ENCODE assay signal across 20 cellular contexts in genomic region chr11:8749202-8749601, GRCh38.
DNase-seq lines count a peak whose midpoint lies in the region; ATAC-seq lines count a peak whose summit lies in the region.
"Had no signal": no experiment of that assay in that cellular context is flagged by ENCODE, and none has a peak within 500 bp of the region (broad histone marks: within the 10 kb centered on the region; RNA-seq: fewer than 3 reads in every experiment).

No MANE protein-coding gene starts in this region.

- H3K9ac ChIP-seq in BLaER1 (no peak overlapping the region), duodenal mucosa (ENCODE audit: low read depth in 1 of 2, low read length in 2 of 2) (no peak overlapping the region)

- H3K36me3 ChIP-seq in BLaER1 (no peaks in the 10 kb centered on the region), duodenal mucosa (ENCODE audit: control insufficient read depth in 1 of 2, insufficient read depth in 2 of 2, low read length in 2 of 2) (no peaks in the 10 kb centered on the region), muscle layer of duodenum (ENCODE audit: control insufficient read depth in 1 of 2, insufficient read depth in 2 of 2, low read length in 2 of 2) (peaks cover 5 to 8% of the 10 kb centered on the region in 2 donors)
- H3K36me3 ChIP-seq: BE2C had no signal

- peak overlapping the region; percentile 79 for H3K4me2 ChIP-seq in BLaER1

- H3K4me1 ChIP-seq in BLaER1 (peaks cover 29% of the 10 kb centered on the region), duodenal mucosa (ENCODE audit: control insufficient read depth in 1 of 2, insufficient read depth in 2 of 2, low read length in 2 of 2) (peaks cover 39 to 41% of the 10 kb centered on the region in 2 donors), muscle layer of duodenum (ENCODE audit: control insufficient read depth in 1 of 2, insufficient read depth in 2 of 2, low read length in 2 of 2) (peaks cover 0 to 43% of the 10 kb centered on the region in 2 donors)
- H3K4me1 ChIP-seq: BE2C had no signal

- H3K9me3 ChIP-seq in BLaER1: no peaks in the 10 kb centered on the region
- no peaks in the 10 kb centered on the region for H3K9me3 ChIP-seq in duodenal mucosa (ENCODE audit: control insufficient read depth in 1 of 2, low read length in 2 of 2)
- H3K9me3 ChIP-seq in muscle layer of duodenum (ENCODE audit: control insufficient read depth in 1 of 2, low read length in 2 of 2): peaks cover 0 to 3% of the 10 kb centered on the region in 2 donors
- H3K9me3 ChIP-seq: BE2C had no signal

- ATAC-seq in left colon (peak; percentile 85), GM19452 (IDR thresholded peaks at IDR 0.05; ENCODE audit: unreplicated experiment) (no peak)
- ATAC-seq: GM12878, K562 had no signal

- intact Hi-C loops in left colon (cut with DNase I, micrococcal nuclease): no loop called here

- H3K27ac ChIP-seq in BLaER1 (no peak overlapping the region), duodenal mucosa (ENCODE audit: low read depth, low read length) (peak overlapping the region; percentile 3), muscle layer of duodenum (ENCODE audit: low read length) (peak overlapping the region; percentile 10)

- H4K20me1 ChIP-seq in BLaER1: no peaks in the 10 kb centered on the region

- DNase-seq in left colon (peak in 1 of 2 donors; percentile 51), NCI-H2196 treated with DMSO at 0.1 percent for 48 hours (lab: John Stamatoyannopoulos, UW; ENCODE audit: unreplicated experiment) (no peak), NCI-H510A (lab: John Stamatoyannopoulos, UW) (no peak), epidermal melanocyte (ENCODE audit: insufficient read length, low spot score) (no peak)
- DNase-seq: BE2C; Calu3; CD4-positive, alpha-beta memory T cell; GF-D8; NCI-H1105; NCI-H1694; NCI-H2081 treated with DMSO at 0.1 percent for 48 hours; NCI-H748 treated with DMSO at 0.1 percent for 48 hours; NK-92 treated with Interleukin-12 subunit alpha and Interleukin-12 subunit beta, amount 100 ng/mL, for 24 hours; SHP77 had no signal

- no peaks in the 10 kb centered on the region for H3K27me3 ChIP-seq in BLaER1
- no peaks in the 10 kb centered on the region for H3K27me3 ChIP-seq in duodenal mucosa (ENCODE audit: control insufficient read depth in 1 of 2, insufficient read depth in 2 of 2, low read length in 2 of 2)
- H3K27me3 ChIP-seq in muscle layer of duodenum (ENCODE audit: low read depth, low read length): no peaks in the 10 kb centered on the region
- H3K27me3 ChIP-seq: BE2C had no signal

- H3K4me3 ChIP-seq in BLaER1 (no peak overlapping the region), duodenal mucosa (ENCODE audit: low read depth in 1 of 2, low read length in 2 of 2) (no peak overlapping the region), muscle layer of duodenum (ENCODE audit: low read depth in 1 of 2, low read length in 2 of 2) (no peak overlapping the region)
- H3K4me3 ChIP-seq: GM12878, K562 had no signal
